Comparison of ENCODE assay signal across 26 cellular contexts in the genomic region with DNA sequence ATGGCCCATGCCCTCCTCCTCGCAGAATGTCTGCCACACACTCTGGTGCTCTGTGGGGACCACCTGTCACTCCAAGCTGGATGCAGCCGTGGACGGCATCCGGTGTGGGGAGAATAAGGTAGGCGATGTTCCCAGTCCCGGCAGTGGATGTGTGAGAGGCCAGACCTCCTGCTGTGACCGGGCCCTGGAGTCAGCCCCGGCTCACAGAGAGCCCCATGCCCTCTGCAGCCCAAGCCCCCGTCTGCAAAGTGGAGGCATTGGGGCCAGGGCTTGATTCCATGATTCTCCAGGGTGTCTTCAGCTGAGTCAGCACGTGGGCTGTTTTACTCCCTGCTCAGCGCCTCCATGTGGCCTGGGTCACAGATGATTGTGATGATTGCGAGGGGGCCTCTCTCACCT. TPM values are rescaled to one million over a fixed set of nuclear protein-coding genes. Genes with fewer than 3 reads are reported as not detected.
"Had no signal": no experiment of that assay in that cellular context is flagged by ENCODE, and none has a peak within 500 bp of the region (broad histone marks: within the 10 kb centered on the region; RNA-seq: fewer than 3 reads in every experiment).

No MANE protein-coding gene starts in this region.

- DNase-seq: activated CD4-positive, alpha-beta T cell treated with anti-CD3 and anti-CD28 coated beads, Interleukin-2, amount 50 U/mL, for 1 hour; activated CD4-positive, CD25-positive, alpha-beta regulatory T cell treated with anti-CD3 and anti-CD28 coated beads, Interleukin-2, amount 50 U/mL, for 72 hours; activated CD8-positive, alpha-beta T cell treated with anti-CD3 and anti-CD28 coated beads for 36 hours; activated gamma-delta T cell treated with Interleukin-2 at 50 U/mL for 16 hours; activated naive CD4-positive, alpha-beta T cell treated with anti-CD3 and anti-CD28 coated beads, Interleukin-2, amount 50 U/mL, for 16 hours; activated T-cell treated with anti-CD3 and anti-CD28 coated beads, Interleukin-2, amount 50 U/mL, for 4 hours; colonic mucosa; effector CD8-positive, alpha-beta T cell; left lung; occipital lobe; stimulated activated CD4-positive, alpha-beta T cell treated with anti-CD3 and anti-CD28 coated beads, Interleukin-15, amount 100 ng/mL, for 24 hours; stimulated activated CD4-positive, alpha-beta T cell treated with anti-CD3 and anti-CD28 coated beads, Interleukin-2, amount 100 ng/mL, for 24 hours; stimulated activated naive B cell treated with anti-CD40 and anti-IgM and Interleukin-4, amounts not matched to agents 10 μg/mL and 1 μg/mL and 100 μg/mL, for 72 hours; stomach; T-helper 2 cell; thyroid gland had no signal

- H3K4me3 ChIP-seq: breast epithelium, colonic mucosa, left lung, lung, smooth muscle cell, stomach, thyroid gland, upper lobe of left lung, vagina had no signal

- H3K4me1 Mint-ChIP-seq: activated T-helper 17 cell treated with anti-CD3 and anti-CD28 coated beads, Interleukin-2, amount 50 U/mL, for 72 hours; neural crest cell; stimulated activated naive B cell treated with anti-CD40 and anti-IgM and Interleukin-4, amounts not matched to agents 10 μg/mL and 1 μg/mL and 100 μg/mL, for 72 hours had no signal

- H3K4me1 ChIP-seq: breast epithelium, colonic mucosa, left lung, stomach, thyroid gland, upper lobe of left lung, vagina had no signal

- H3K36me3 Mint-ChIP-seq: stimulated activated naive B cell treated with anti-CD40 and anti-IgM and Interleukin-4, amounts not matched to agents 10 μg/mL and 1 μg/mL and 100 μg/mL, for 72 hours had no signal

- H3K27me3 ChIP-seq: breast epithelium, colonic mucosa, left lung, stomach, thyroid gland, upper lobe of left lung, vagina had no signal

- H3K27me3 Mint-ChIP-seq: activated CD8-positive, alpha-beta T cell treated with anti-CD3 and anti-CD28 coated beads for 36 hours; activated T-helper 17 cell treated with anti-CD3 and anti-CD28 coated beads, Interleukin-2, amount 50 U/mL, for 72 hours had no signal

- H3K4me3 Mint-ChIP-seq: activated CD8-positive, alpha-beta T cell treated with anti-CD3 and anti-CD28 coated beads for 36 hours; activated T-cell treated with anti-CD3 and anti-CD28 coated beads, Interleukin-2, amount 50 U/mL, for 4 hours; activated T-helper 17 cell treated with anti-CD3 and anti-CD28 coated beads, Interleukin-2, amount 50 U/mL, for 72 hours; neural crest cell; stimulated activated naive B cell treated with anti-CD40 and anti-IgM and Interleukin-4, amounts not matched to agents 10 μg/mL and 1 μg/mL and 100 μg/mL, for 72 hours had no signal

- ATAC-seq: activated CD8-positive, alpha-beta T cell treated with anti-CD3 and anti-CD28 coated beads for 36 hours; activated T-cell treated with anti-CD3 and anti-CD28 coated beads, Interleukin-2, amount 50 U/mL, for 4 hours; activated T-helper 17 cell treated with anti-CD3 and anti-CD28 coated beads, Interleukin-2, amount 50 U/mL, for 72 hours; left lung; sciatic nerve; stimulated activated naive B cell treated with anti-CD40 and anti-IgM and Interleukin-4, amounts not matched to agents 10 μg/mL and 1 μg/mL and 100 μg/mL, for 72 hours had no signal

- FAIRE-seq: endometrium, frontal cortex had no signal

- H3K36me3 ChIP-seq: breast epithelium, colonic mucosa, left lung, stomach, thyroid gland, upper lobe of left lung, vagina had no signal

- H3K9me3 Mint-ChIP-seq: activated CD8-positive, alpha-beta T cell treated with anti-CD3 and anti-CD28 coated beads for 36 hours; activated T-cell treated with anti-CD3 and anti-CD28 coated beads, Interleukin-2, amount 50 U/mL, for 4 hours; activated T-helper 17 cell treated with anti-CD3 and anti-CD28 coated beads, Interleukin-2, amount 50 U/mL, for 72 hours; neural crest cell; stimulated activated naive B cell treated with anti-CD40 and anti-IgM and Interleukin-4, amounts not matched to agents 10 μg/mL and 1 μg/mL and 100 μg/mL, for 72 hours had no signal

- H3K27ac ChIP-seq: breast epithelium, colonic mucosa, left lung, stomach, thyroid gland, upper lobe of left lung, vagina had no signal

- H3K9me3 ChIP-seq: breast epithelium, colonic mucosa, left lung, stomach, thyroid gland, upper lobe of left lung, vagina had no signal

- H3K27ac Mint-ChIP-seq: activated CD8-positive, alpha-beta T cell treated with anti-CD3 and anti-CD28 coated beads for 36 hours; activated T-helper 17 cell treated with anti-CD3 and anti-CD28 coated beads, Interleukin-2, amount 50 U/mL, for 72 hours; stimulated activated naive B cell treated with anti-CD40 and anti-IgM and Interleukin-4, amounts not matched to agents 10 μg/mL and 1 μg/mL and 100 μg/mL, for 72 hours had no signal

- H3K4me2 ChIP-seq: smooth muscle cell had no signal

RNA-seq across cellular contexts. Expression of a gene that starts 54.5 kb away (rescaled TPM):
- total RNA-seq: activated T-helper 17 cell treated with anti-CD3 and anti-CD28 coated beads, Interleukin-2, amount 50 U/mL, for 72 hours; vagina had no signal
